ENCODE assay signal across 11 cellular contexts in the genomic region with DNA sequence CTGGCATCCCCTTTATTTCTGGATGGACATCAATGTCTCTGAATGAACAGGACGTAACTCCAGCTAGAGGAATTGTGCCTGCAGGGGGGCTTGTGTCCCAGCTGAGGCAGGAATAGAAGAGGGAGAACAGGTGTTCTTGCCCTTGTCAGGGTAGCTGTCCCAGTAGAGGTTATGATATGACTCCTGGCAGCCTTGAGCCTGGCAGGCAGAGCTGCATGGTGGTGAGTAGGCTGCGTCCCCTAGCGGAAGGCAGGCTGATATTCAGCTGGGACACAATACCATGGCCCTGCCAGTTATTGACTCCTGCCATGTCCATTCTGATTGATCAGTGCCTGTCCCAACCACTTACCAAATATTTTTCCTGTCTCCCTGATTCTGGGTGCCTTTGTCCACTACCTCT.
A peak's percentile ranks its signal among the peaks of the same experiment; 100 is the strongest.
DNase-seq lines count a peak whose midpoint lies in the region; ATAC-seq and TF ChIP-seq lines count a peak whose summit lies in the region.
"Had no signal": no experiment of that assay in that cellular context is flagged by ENCODE, and none has a peak within 500 bp of the region (broad histone marks: within the 10 kb centered on the region; RNA-seq: fewer than 3 reads in every experiment).

No MANE protein-coding gene starts in this region.

- H3K9me3 ChIP-seq in PC-3 (ENCODE audit: low read length) (no peaks in the 10 kb centered on the region), gastrocnemius medialis (no peaks in the 10 kb centered on the region)
- H3K9me3 ChIP-seq: prostate gland had no signal

- intact Hi-C loops in PC-3 (cut with micrococcal nuclease) = no loop called here
- intact Hi-C loops in gastrocnemius medialis (cut with DNase I; ENCODE audit: low total_unique reads) = no loop called here
- intact Hi-C loops in lower leg skin (cut with DNase I; ENCODE audit: low total_unique reads) = no loop called here

- no peaks in the 10 kb centered on the region for H3F3A ChIP-seq in PC-3 (ENCODE audit: low read length, unreplicated experiment)

- no peak for DNase-seq in HFFc6
- DNase-seq in PC-3 = peak; percentile 15
- peak in 1 of 2 donors; percentile 69 for DNase-seq in gastrocnemius medialis
- DNase-seq in NCI-H2081 treated with DMSO at 0.1 percent for 48 hours (lab: John Stamatoyannopoulos, UW) = no peak
- DNase-seq in NCI-H1417 treated with DMSO at 0.1 percent for 48 hours (lab: John Stamatoyannopoulos, UW) = no peak
- DNase-seq in lower leg skin (ENCODE audit: low spot score in 2 of 2) = no peak
- DNase-seq: activated CD8-positive, alpha-beta memory T cell treated with anti-CD3 and anti-CD28 coated beads for 24 hours; NCI-H510A treated with DMSO at 0.1 percent for 48 hours had no signal

- H4K20me1 ChIP-seq in PC-3 (ENCODE audit: low read length) = no peaks in the 10 kb centered on the region

- H3K27ac ChIP-seq in PC-3 (ENCODE audit: low read length) (no peak overlapping the region), gastrocnemius medialis (peak overlapping the region in 2 of 4 donors; percentile 1 to 70)
- H3K27ac ChIP-seq: prostate gland, suprapubic skin had no signal

- 0 out of 2 replicates have a peak, but pooled peaks have one; percentile 6 for TF ChIP-seq CTCF in HFFc6 (IDR thresholded peaks at IDR 0.05)
- peak; percentile 44; the same call in 1 of the 2 replicates for TF ChIP-seq CTCF in PC-3 (conservative IDR thresholded peaks at IDR 0.05; ENCODE audit: low read depth, low read length)
- TF ChIP-seq CTCF in gastrocnemius medialis (IDR thresholded peaks at IDR 0.05 in 4 of 5, conservative IDR thresholded peaks at IDR 0.05 in 1 of 5) = peak in 3 of 5 experiments; percentile 20 to 35 (median 24)
- TF ChIP-seq CTCF in lower leg skin (IDR thresholded peaks at IDR 0.05) = no peak

- H2AFZ ChIP-seq in PC-3 (ENCODE audit: low read length) = no peak overlapping the region

- BruUV-seq in PC-3 (replicated peaks; lab: Mats Ljungman, UMichigan) = no TSS peak

- ATAC-seq in GM18520 (IDR thresholded peaks at IDR 0.05; ENCODE audit: unreplicated experiment) (peak; percentile 70), PC-3 (no peak), gastrocnemius medialis (peak in 1 of 2 donors; percentile 55)

- no peak overlapping the region for H3K4me2 ChIP-seq in PC-3 (ENCODE audit: low read length)

- in situ Hi-C loops in gastrocnemius medialis (cut with MboI; ENCODE audit: low sequenced_read_pairs in 4 of 4) = no loop called here

- 0 out of 2 replicates have a peak, but pooled peaks cover 2% of the 10 kb centered on the region for H3K27me3 ChIP-seq in PC-3 (ENCODE audit: low read length)
- H3K27me3 ChIP-seq in gastrocnemius medialis = no peaks in the 10 kb centered on the region
- H3K27me3 ChIP-seq: suprapubic skin had no signal

- H3K4me3 ChIP-seq in PC-3 (ENCODE audit: low read length) (no peak overlapping the region), gastrocnemius medialis (no peak overlapping the region), lower leg skin (ENCODE audit: low read depth, poor library complexity, severe bottlenecking) (no peak overlapping the region)
- H3K4me3 ChIP-seq: prostate gland, suprapubic skin had no signal

- peaks cover 1% of the 10 kb centered on the region for H3K27me3 Mint-ChIP-seq in HFFc6 (ENCODE audit: insufficient read depth)

- H3K4me1 Mint-ChIP-seq in HFFc6 (ENCODE audit: low read depth) = no peaks in the 10 kb centered on the region; the same call in 1 of the 2 replicates

- no peaks in the 10 kb centered on the region for H3K36me3 Mint-ChIP-seq in HFFc6 (ENCODE audit: low read depth)

- H3K27ac Mint-ChIP-seq in HFFc6 = no peak overlapping the region

- WGBS in lower leg skin, 2 donors = 46 to 64% methylated on average over 3 of the region's 3 CpGs

- H3K9ac ChIP-seq in PC-3 (ENCODE audit: low read length) = no peak overlapping the region

- no peaks in the 10 kb centered on the region for H3K79me2 ChIP-seq in PC-3 (ENCODE audit: low read length)

- POLR2A ChIA-PET in PC-3 (lab: Charles Lee; ENCODE audit: unreplicated experiment) = no interaction called here

- H3K4me1 ChIP-seq in PC-3 (ENCODE audit: insufficient read depth, low read length) (no peaks in the 10 kb centered on the region), gastrocnemius medialis (peaks cover 7 to 12% of the 10 kb centered on the region in 2 donors)
- H3K4me1 ChIP-seq: prostate gland, suprapubic skin had no signal

- H3K4me3 Mint-ChIP-seq in HFFc6 = no peak overlapping the region

- CTCF ChIA-PET in PC-3 (lab: Charles Lee) = no interaction called here

- no peaks in the 10 kb centered on the region for H3K9me3 Mint-ChIP-seq in HFFc6

- TF ChIP-seq POLR2A in gastrocnemius medialis (IDR thresholded peaks at IDR 0.05) (no peak), lower leg skin (IDR thresholded peaks at IDR 0.05) (no peak)

- no peaks in the 10 kb centered on the region for H3K36me3 ChIP-seq in PC-3 (ENCODE audit: low read depth, low read length)
- no peaks in the 10 kb centered on the region for H3K36me3 ChIP-seq in gastrocnemius medialis
- H3K36me3 ChIP-seq: prostate gland, suprapubic skin had no signal

- no peaks in the 10 kb centered on the region for H3K9me2 ChIP-seq in PC-3 (replicated peaks; ENCODE audit: low read length)

Comparison
In these comparisons a context has a peak if more than half of its experiments do, and no peak if none do; other contexts are left out.
1. CTCF ChIP-seq: peak in HFFc6 (single experiment), PC-3 (single experiment) and gastrocnemius medialis (3 of 5); none in lower leg skin (0 of 3).